13 cellular contexts compared by ENCODE assay signal in the genomic region with DNA sequence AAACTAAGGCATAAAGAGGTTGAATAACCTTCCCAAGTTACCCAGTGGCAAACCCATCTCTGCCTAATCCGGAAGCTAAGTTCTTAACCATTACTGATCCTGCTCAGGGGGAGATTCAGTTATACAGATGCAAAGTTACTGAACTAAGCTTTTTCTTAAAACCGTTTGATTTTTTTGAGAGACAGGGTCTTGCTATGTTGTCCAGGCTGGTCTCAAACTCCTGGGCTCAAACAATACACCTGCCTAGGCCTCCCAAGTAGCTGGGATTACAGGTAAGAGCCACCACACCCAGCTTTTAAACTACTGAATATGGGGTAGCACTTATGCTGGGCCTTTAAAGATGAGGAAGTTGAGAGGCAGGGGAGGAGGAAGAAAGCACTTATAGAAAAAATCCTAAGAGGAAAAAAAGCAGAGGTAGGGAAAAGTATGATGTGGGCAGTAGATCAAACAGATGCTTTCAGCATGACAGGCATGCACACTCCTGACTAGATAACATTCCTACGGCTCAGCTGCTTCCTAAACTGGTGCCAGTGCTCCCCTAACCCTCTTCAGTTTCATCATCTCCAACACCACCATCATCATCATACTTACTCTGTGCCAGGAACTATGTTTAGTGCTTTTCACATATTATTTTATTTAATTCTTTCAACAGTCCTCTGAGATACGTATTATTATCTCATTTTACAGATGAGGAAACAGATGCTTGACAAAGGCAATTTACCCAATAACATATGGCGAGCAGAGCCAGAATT. TPM values are rescaled to one million over a fixed set of nuclear protein-coding genes. Genes with fewer than 3 reads are reported as not detected.
DNase-seq lines count a peak whose midpoint lies in the region; ATAC-seq and TF ChIP-seq lines count a peak whose summit lies in the region.
"Had no signal": no experiment of that assay in that cellular context is flagged by ENCODE, and none has a peak within 500 bp of the region (broad histone marks: within the 10 kb centered on the region; RNA-seq: fewer than 3 reads in every experiment).

No MANE protein-coding gene starts in this region.

- peaks cover 44% of the 10 kb centered on the region for H3K4me1 ChIP-seq in left ventricle myocardium inferior

- H3K27ac ChIP-seq in left ventricle myocardium inferior (replicated peaks): no peak overlapping the region
- H3K27ac ChIP-seq: 22Rv1, body of pancreas, testis had no signal

- H3K36me3 Mint-ChIP-seq in effector memory CD8-positive, alpha-beta T cell (ENCODE audit: insufficient read depth): peaks cover 26% of the 10 kb centered on the region

- intact Hi-C loops in left ventricle myocardium inferior (cut with micrococcal nuclease): no loop called here

- H3K4me3 ChIP-seq in left ventricle myocardium inferior: no peak overlapping the region
- H3K4me3 ChIP-seq: body of pancreas, testis had no signal

- peak overlapping the region in 1 of 2 donors; percentile 9 for H3K4me3 Mint-ChIP-seq in effector memory CD8-positive, alpha-beta T cell

- ATAC-seq in effector memory CD8-positive, alpha-beta T cell (replicated peaks): no peak
- peak; percentile 80 for ATAC-seq in omental fat pad (ENCODE audit: low FRiP score)
- ATAC-seq: activated CD4-positive, alpha-beta T cell treated with anti-CD3 and anti-CD28 coated beads for 36 hours; body of pancreas had no signal

- H3K9me3 ChIP-seq in left ventricle myocardium inferior (replicated peaks): no peaks in the 10 kb centered on the region
- H3K9me3 ChIP-seq: body of pancreas, testis had no signal

- H3K27me3 Mint-ChIP-seq in effector memory CD8-positive, alpha-beta T cell: no peaks in the 10 kb centered on the region
- H3K27me3 Mint-ChIP-seq: activated CD4-positive, alpha-beta T cell treated with anti-CD3 and anti-CD28 coated beads for 36 hours had no signal

- peaks cover 50 to 67% of the 10 kb centered on the region in 2 donors for H3K4me1 Mint-ChIP-seq in effector memory CD8-positive, alpha-beta T cell (ENCODE audit: low read depth in 2 of 2)

- H3K9me3 Mint-ChIP-seq in effector memory CD8-positive, alpha-beta T cell: no peaks in the 10 kb centered on the region

- peaks cover 20% of the 10 kb centered on the region for H3K36me3 ChIP-seq in left ventricle myocardium inferior

- peak; percentile 38 for DNase-seq in DMS 273 treated with DMSO at 0.1 percent for 48 hours (lab: John Stamatoyannopoulos, UW)
- DNase-seq in DMS 273 (lab: John Stamatoyannopoulos, UW; ENCODE audit: unreplicated experiment): no peak
- peak; percentile 23 for DNase-seq in NCI-H2171 (lab: John Stamatoyannopoulos, UW)
- DNase-seq in effector memory CD8-positive, alpha-beta T cell: no peak
- no peak for DNase-seq in omental fat pad (ENCODE audit: low spot score)
- no peak for DNase-seq in left ventricle myocardium inferior
- no peak for DNase-seq in GM19238 (ENCODE audit: insufficient read length, low spot score)
- DNase-seq in hepatic stellate cell (ENCODE audit: low spot score): no peak
- DNase-seq: activated CD4-positive, alpha-beta T cell treated with anti-CD3 and anti-CD28 coated beads for 36 hours; body of pancreas; NCI-H2029 treated with DMSO at 0.1 percent for 48 hours; testis had no signal

- no peaks in the 10 kb centered on the region for H3K27me3 ChIP-seq in left ventricle myocardium inferior (ENCODE audit: low read depth)
- H3K27me3 ChIP-seq: body of pancreas, testis had no signal

- no peak for TF ChIP-seq CTCF in omental fat pad (IDR thresholded peaks at IDR 0.05)
- TF ChIP-seq CTCF in left ventricle myocardium inferior (IDR thresholded peaks at IDR 0.05; ENCODE audit: borderline replicate concordance): no peak

- peak overlapping the region; percentile 51 to 96 for H3K27ac Mint-ChIP-seq in effector memory CD8-positive, alpha-beta T cell
- H3K27ac Mint-ChIP-seq: activated CD4-positive, alpha-beta T cell treated with anti-CD3 and anti-CD28 coated beads for 36 hours had no signal

RNA-seq across cellular contexts. Expression of a gene that starts 5.8 kb away (rescaled TPM):
- total RNA-seq in omental fat pad: 1 to 10 TPM; 5.3 to 9.8 (median 8.2) TPM
- 10.6 TPM for total RNA-seq in left ventricle myocardium inferior

RNA-seq across cellular contexts. Expression of a gene that starts 29.5 kb away (rescaled TPM):
- total RNA-seq in omental fat pad (under 1 TPM in 1 of 4 donors, not detected in 3; 0.65 TPM), left ventricle myocardium inferior (11.3 TPM)
- total RNA-seq: activated CD4-positive, alpha-beta T cell treated with anti-CD3 and anti-CD28 coated beads for 36 hours; body of pancreas had no signal

RNA-seq across cellular contexts. Expression of a gene that starts 53.8 kb away (rescaled TPM):
- total RNA-seq in omental fat pad (1 to 10 TPM in 1 of 4 donors, under 1 TPM in 1, not detected in 2; 0.36 to 1.7 TPM), left ventricle myocardium inferior (7.1 TPM)
- total RNA-seq: activated CD4-positive, alpha-beta T cell treated with anti-CD3 and anti-CD28 coated beads for 36 hours had no signal

Comparison
In these comparisons a context has a peak if more than half of its experiments do, and no peak if none do; other contexts are left out.
1. DNase-seq: peak in DMS 273 treated with DMSO at 0.1 percent for 48 hours (single experiment) and NCI-H2171 (single experiment); none in DMS 273 (single experiment), effector memory CD8-positive, alpha-beta T cell (0 of 3), omental fat pad (single experiment), left ventricle myocardium inferior (single experiment), GM19238 (single experiment) and hepatic stellate cell (single experiment).